Comparison of ENCODE assay signal across 1 cellular context in genomic region chr17:33024688-33025486, GRCh38.
TF ChIP-seq lines count a peak whose summit lies in the region.

No MANE protein-coding gene starts in this region.

TF ChIP-seq in H1, 55 proteins besides CTCF, POLR2A, EP300 and RAD21:
- no peak for TF ChIP-seq POU5F1 (IDR thresholded peaks at IDR 0.05; ENCODE audit: low read depth, low read length)
- no peak for TF ChIP-seq SIN3A (conservative IDR thresholded peaks at IDR 0.05 in 1 of 2, IDR thresholded peaks at IDR 0.05 in 1 of 2; ENCODE audit: low read depth in 1 of 2, low read length in 2 of 2)
- no peak for TF ChIP-seq USF2 (IDR thresholded peaks at IDR 0.05; ENCODE audit: low read length)
- no peak for TF ChIP-seq KDM1A (IDR thresholded peaks at IDR 0.05; ENCODE audit: borderline replicate concordance, low read length)
- TF ChIP-seq RNF2 (IDR thresholded peaks at IDR 0.05; ENCODE audit: borderline replicate concordance, low read depth, low read length, missing control alignments, poor library complexity, severe bottlenecking): no peak
- TF ChIP-seq E2F6 (IDR thresholded peaks at IDR 0.05): no peak
- no peak for TF ChIP-seq MAFK (IDR thresholded peaks at IDR 0.05; ENCODE audit: low read depth, low read length)
- no peak for TF ChIP-seq ATF2 (IDR thresholded peaks at IDR 0.05; ENCODE audit: low read length)
- TF ChIP-seq EGR1 (IDR thresholded peaks at IDR 0.05; ENCODE audit: borderline replicate concordance, low read depth, low read length): no peak
TF ChIP-seq in H1: peak in this region for 0.
